ENCODE assay signal across 8 cellular contexts in genomic region chr5:180809403-180810209, GRCh38. TPM values are rescaled to one million over a fixed set of nuclear protein-coding genes. Genes with fewer than 3 reads are reported as not detected.
DNase-seq lines count a peak whose midpoint lies in the region; ATAC-seq and TF ChIP-seq lines count a peak whose summit lies in the region.

No MANE protein-coding gene starts in this region.

- peaks cover 43% of the 10 kb centered on the region for H3K79me2 ChIP-seq in SK-N-SH (ENCODE audit: insufficient read depth)

- ATAC-seq in HG02623 (IDR thresholded peaks at IDR 0.05; ENCODE audit: unreplicated experiment) (peak; percentile 54), heart right ventricle (peak; percentile 91 to 96 (median 92)), upper lobe of right lung (peak; percentile 89)

- H3K4me1 ChIP-seq in SK-N-SH (ENCODE audit: control insufficient read depth in 1 of 2, insufficient read depth in 2 of 2, low read depth in 1 of 2, low read length in 1 of 2): peaks cover 4 to 39% of the 10 kb centered on the region in 2 experiments; a peak in 3 of 4 replicates
- peaks cover 19 to 85% (median 70%) of the 10 kb centered on the region in 9 donors for H3K4me1 ChIP-seq in heart right ventricle
- peaks cover 60% of the 10 kb centered on the region for H3K4me1 ChIP-seq in upper lobe of right lung

- peaks cover 0 to 3% of the 10 kb centered on the region in 2 experiments for H3K36me3 ChIP-seq in SK-N-SH (replicated peaks in 1 of 2; ENCODE audit: control insufficient read depth in 1 of 2, insufficient read depth in 2 of 2, low read length in 1 of 2)
- H3K36me3 ChIP-seq in heart right ventricle: peaks cover 0 to 34% (median 0%) of the 10 kb centered on the region in 9 donors
- no peaks in the 10 kb centered on the region for H3K36me3 ChIP-seq in upper lobe of right lung

- 3% methylated on average over 26 of the region's 40 CpGs for WGBS in SK-N-SH (ENCODE audit: low lambda C conversion rate)
- WGBS in adipose tissue, 3 donors: 3% methylated on average over 23 to 40 of the region's 40 CpGs
- 4% methylated on average over 40 of the region's 40 CpGs for WGBS in heart right ventricle, 2 donors

- POLR2A ChIA-PET in SK-N-SH (lab: Yijun Ruan, JAX): interaction anchor here (0.5 to 2.0 kb wide), 5 partner anchors 8 to 316 kb away, joined by 3 to 10 read pairs (median 3); partner anchors contain the start of genes CNOT6, MGAT1 and ZFP62

- H3K4me3 ChIP-seq in GM12875 (ENCODE audit: low read depth, low read length): peak overlapping the region; percentile 80
- peak overlapping the region; percentile 79 to 81 for H3K4me3 ChIP-seq in SK-N-SH (ENCODE audit: low read depth in 2 of 2, low read length in 1 of 2)
- peak overlapping the region; percentile 45 to 79 (median 76) for H3K4me3 ChIP-seq in heart right ventricle
- H3K4me3 ChIP-seq in upper lobe of right lung: peak overlapping the region; percentile 64

- intact Hi-C loops in heart right ventricle (cut with DNase I): loop anchor here in 5 of 10 donors (2.0 to 10.0 kb wide), 6 partner anchors 21 to 435 kb away; partner anchors contain the start of genes ZFP62 (in 2 of the 5), BTNL9 (in 1 of the 5) and RACK1 (in 1 of the 5)
- intact Hi-C loops in posterior cingulate gyrus (cut with DNase I): loop anchor here (1.0 to 5.0 kb wide), 2 partner anchors 22 to 53 kb away; partner anchors contain the start of gene ZFP62
- intact Hi-C loops in upper lobe of right lung (cut with DNase I): no loop called here

- H3K27ac ChIP-seq in SK-N-SH (ENCODE audit: low read depth in 2 of 2, low read length in 1 of 2) (peak overlapping the region; percentile 91 to 100), adipose tissue (ENCODE audit: low read depth, low read length) (peak overlapping the region; percentile 79), heart right ventricle (peak overlapping the region; percentile 97 to 100 (median 99)), upper lobe of right lung (peak overlapping the region; percentile 97)

- peak overlapping the region; percentile 87 for H3K4me2 ChIP-seq in SK-N-SH

- CTCF ChIA-PET in SK-N-SH (lab: Yijun Ruan, JAX): no interaction called here

- peak overlapping the region; percentile 86 for H3K9ac ChIP-seq in SK-N-SH

- no peak for TF ChIP-seq EP300 in SK-N-SH (IDR thresholded peaks at IDR 0.05; ENCODE audit: borderline replicate concordance in 1 of 2, low read depth in 1 of 2, low read length in 1 of 2)

- no peak for TF ChIP-seq CTCF in GM12875 (IDR thresholded peaks at IDR 0.05; ENCODE audit: borderline replicate concordance, insufficient read depth, low read depth, low read length)
- TF ChIP-seq CTCF in SK-N-SH (IDR thresholded peaks at IDR 0.05): no peak
- TF ChIP-seq CTCF in heart right ventricle (IDR thresholded peaks at IDR 0.05): no peak
- TF ChIP-seq CTCF in upper lobe of right lung (IDR thresholded peaks at IDR 0.05): no peak

- H4K20me1 ChIP-seq in SK-N-SH (ENCODE audit: insufficient read depth): no peaks in the 10 kb centered on the region

- H3K27me3 ChIP-seq in SK-N-SH (ENCODE audit: insufficient read depth) (no peaks in the 10 kb centered on the region), heart right ventricle (no peaks in the 10 kb centered on the region), upper lobe of right lung (no peaks in the 10 kb centered on the region)

- DNase-seq in NCI-H1048 (lab: John Stamatoyannopoulos, UW) (peak; percentile 43), SK-N-SH (peak; percentile 98), heart right ventricle (peak; percentile 89 to 93), posterior cingulate gyrus (peak; percentile 71 to 97 (median 83)), upper lobe of right lung (no peak)

- peak overlapping the region; percentile 72 for H2AFZ ChIP-seq in SK-N-SH (ENCODE audit: low read depth)

- H3F3A ChIP-seq in SK-N-SH (replicated peaks; ENCODE audit: insufficient read depth): no peaks in the 10 kb centered on the region

- H3K9me3 ChIP-seq in SK-N-SH (no peaks in the 10 kb centered on the region), heart right ventricle (no peaks in the 10 kb centered on the region), upper lobe of right lung (no peaks in the 10 kb centered on the region)

- TF ChIP-seq RAD21 in SK-N-SH (IDR thresholded peaks at IDR 0.05; ENCODE audit: low read length): no peak

- H3K9me2 ChIP-seq in SK-N-SH: no peaks in the 10 kb centered on the region

TF ChIP-seq in SK-N-SH, 30 proteins besides CTCF, POLR2A, EP300 and RAD21:
- TF ChIP-seq ELF1 (IDR thresholded peaks at IDR 0.05): peak; percentile 67
- TF ChIP-seq USF2 (IDR thresholded peaks at IDR 0.05; ENCODE audit: borderline replicate concordance, low read depth, low read length): peak; percentile 15; the same call in 1 of the 2 replicates
- TF ChIP-seq POLR2AphosphoS5 (IDR thresholded peaks at IDR 0.05; ENCODE audit: low read depth, low read length): peak; percentile 33; the same call in 1 of the 2 replicates
- no peak for TF ChIP-seq YY1 (IDR thresholded peaks at IDR 0.05; ENCODE audit: low read depth)
- TF ChIP-seq CHD2 (IDR thresholded peaks at IDR 0.05; ENCODE audit: low read length, partially characterized antibody): no peak
- TF ChIP-seq SIN3A (IDR thresholded peaks at IDR 0.05; ENCODE audit: borderline replicate concordance, low read depth, low read length): peak; percentile 83; the same call in 1 of the 2 replicates
- TF ChIP-seq ZBTB33 (IDR thresholded peaks at IDR 0.05; ENCODE audit: borderline replicate concordance, low read depth): no peak
- TF ChIP-seq MXI1 (IDR thresholded peaks at IDR 0.05; ENCODE audit: low read depth, low read length): peak; percentile 79; the same call in 1 of the 2 replicates
- TF ChIP-seq RXRA (IDR thresholded peaks at IDR 0.05; ENCODE audit: borderline replicate concordance, low read depth): no peak
- peak; percentile 83 for TF ChIP-seq MAX (IDR thresholded peaks at IDR 0.05; ENCODE audit: low read depth)
- peak; percentile 71; the same call in 1 of the 2 replicates for TF ChIP-seq USF1 (IDR thresholded peaks at IDR 0.05; ENCODE audit: borderline replicate concordance, low read depth)
TF ChIP-seq in SK-N-SH: peak in this region for 7.

RNA-seq across cellular contexts. Expression of gene MGAT1, which starts 7.0 kb away (rescaled TPM):
- polyA plus RNA-seq in SK-N-SH (2012; rRNA removed) (47.3 and 55.8 TPM in 2 replicates), adipose tissue (100 to 1,000 TPM in 2 of 3 donors, 10 to 100 TPM in 1; 97.5 to 180 (median 114) TPM), heart right ventricle (100 to 1,000 TPM in 1 of 2 donors, 10 to 100 TPM in 1; 71.7 to 127 TPM)
- polyA plus RNA-seq in SK-N-SH (2012; cell fraction: cytosol; rRNA removed): 27.7 and 43.1 TPM in 2 replicates
- 56.3 and 60.6 TPM in 2 replicates for polyA plus RNA-seq in SK-N-SH (2012; cell fraction: nucleus; rRNA removed)
- total RNA-seq in heart right ventricle (100 to 1,000 TPM in 2 of 10 donors, 10 to 100 TPM in 8; 50.1 to 118 (median 59.7) TPM), upper lobe of right lung (216 TPM)

RNA-seq across cellular contexts. Expression of gene ZFP62, which starts 51.5 kb away (rescaled TPM):
- polyA plus RNA-seq in SK-N-SH (2012; rRNA removed) (6.0 and 9.0 TPM in 2 replicates), adipose tissue (1 to 10 TPM; 5.0 to 9.8 (median 8.6) TPM), heart right ventricle (10 to 100 TPM in 1 of 2 donors, 1 to 10 TPM in 1; 6.4 to 24.9 TPM)
- polyA plus RNA-seq in SK-N-SH (2012; cell fraction: cytosol; rRNA removed): 7.5 and 10.4 TPM in 2 replicates
- polyA plus RNA-seq in SK-N-SH (2012; cell fraction: nucleus; rRNA removed): 10.3 and 22.5 TPM in 2 replicates
- total RNA-seq in heart right ventricle (10 to 100 TPM; 11.3 to 17.6 (median 13.6) TPM), upper lobe of right lung (22.6 TPM)
